In the genomic region with DNA sequence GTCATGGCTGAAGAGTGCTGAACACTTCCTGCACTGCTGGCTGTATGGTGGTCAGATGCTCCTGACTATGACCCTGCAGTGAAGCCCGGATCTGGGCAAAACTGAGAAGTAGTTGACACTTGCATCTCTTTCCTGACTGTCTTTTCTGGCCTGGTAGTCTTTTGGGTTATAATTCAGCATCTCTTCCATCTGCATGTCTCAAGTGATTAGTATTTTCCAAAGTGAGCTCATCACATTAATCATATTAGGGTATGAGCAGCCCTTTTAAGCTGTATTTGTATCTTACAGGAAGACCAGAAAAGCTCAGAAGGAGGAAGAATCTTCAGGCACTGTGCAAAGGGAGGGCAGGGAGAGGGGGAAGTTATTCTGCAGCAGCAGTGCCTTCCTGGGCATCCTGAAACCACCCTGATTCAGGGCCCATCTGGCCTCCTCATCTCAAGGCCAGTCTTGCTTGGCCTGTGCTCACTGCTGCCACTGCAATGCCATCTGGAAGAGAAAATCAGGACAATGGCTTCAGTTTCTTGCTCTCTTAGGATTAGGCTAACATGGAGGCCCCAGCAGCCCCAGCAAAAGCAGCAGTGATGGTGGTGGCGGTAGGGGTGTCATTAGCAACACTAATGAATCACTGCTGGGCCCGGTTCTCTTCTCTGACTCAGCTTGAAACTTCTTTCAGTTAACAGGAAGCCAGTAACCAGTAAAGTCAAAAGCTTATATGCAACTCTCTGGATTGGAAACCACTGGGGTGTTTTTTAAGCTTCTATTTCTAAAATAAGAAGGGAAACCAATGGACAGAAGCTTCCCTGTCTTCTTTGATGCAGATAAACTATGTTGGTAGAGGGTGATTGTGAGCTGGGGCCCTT, we compare ENCODE assay signal across 8 cellular contexts.
DNase-seq lines count a peak whose midpoint lies in the region; ATAC-seq and TF ChIP-seq lines count a peak whose summit lies in the region.

No MANE protein-coding gene starts in this region.

- POLR2A ChIA-PET in IMR-90 (lab: Charles Lee; ENCODE audit: unreplicated experiment) = interaction anchor here (0.6 to 0.9 kb wide), 2 partner anchors 9 to 69 kb away, joined by 3 to 4 read pairs; no protein-coding TSS in a partner anchor

- H3K36me3 Mint-ChIP-seq in mesothelial cell of epicardium = peaks cover 8% of the 10 kb centered on the region

- no peaks in the 10 kb centered on the region for H3K79me1 ChIP-seq in IMR-90 (ENCODE audit: low read depth in 1 of 2, low read length in 2 of 2)

- peak overlapping the region; percentile 57; the same call in 2 of the 3 replicates for H2BK15ac ChIP-seq in IMR-90 (ENCODE audit: low read depth, low read length)

- WGBS in IMR-90 (ENCODE audit: extremely low coverage in 2 of 2, insufficient read length in 1 of 2), 2 experiments = no CpG with 5 or more reads among the region's 3 CpGs

- peak overlapping the region; percentile 98 for H2BK5ac ChIP-seq in IMR-90 (ENCODE audit: low read depth, low read length, poor library complexity, severe bottlenecking)

- H2AFZ ChIP-seq in IMR-90 (replicated peaks; ENCODE audit: low read length, poor library complexity) = peak overlapping the region; percentile 88

- TF ChIP-seq CTCF in IMR-90 (conservative IDR thresholded peaks at IDR 0.05; ENCODE audit: low read depth, low read length) (no peak; the same call in 1 of the 2 replicates), mesothelial cell of epicardium (IDR thresholded peaks at IDR 0.05; ENCODE audit: unreplicated experiment) (no peak)

- H3K18ac ChIP-seq in IMR-90 (ENCODE audit: low read depth, low read length) = peak overlapping the region; percentile 89

- dilution Hi-C loops in IMR-90 (cut with HindIII; ENCODE audit: low sequenced_read_pairs, unreplicated experiment) = no loop called here

- peaks cover 12% of the 10 kb centered on the region for H3K9me3 Mint-ChIP-seq in mesothelial cell of epicardium

- DNase-seq in GDM1 (lab: John Stamatoyannopoulos, UW) (peak; percentile 47), IMR-90 (peak; percentile 90), dedifferentiated amniotic fluid mesenchymal stem cell (ENCODE audit: extremely low spot score) (peak; percentile 37), mesothelial cell of epicardium (ENCODE audit: low spot score in 2 of 2, unreplicated experiment in 2 of 2) (no peak), NCI-H146 (lab: John Stamatoyannopoulos, UW) (no peak)
- peak; percentile 34 for DNase-seq in activated CD4-positive, alpha-beta T cell treated with anti-CD3 and anti-CD28 coated beads for 1 hour
- DNase-seq in stimulated activated CD8-positive, alpha-beta memory T cell treated with anti-CD3 and anti-CD28 coated beads, Interleukin-7, amount 100 ng/mL, for 24 hours (ENCODE audit: low read depth) = peak; percentile 53

- peak overlapping the region; percentile 98 for H2BK120ac ChIP-seq in IMR-90 (ENCODE audit: low read depth, low read length)

- in situ Hi-C loops in IMR-90 (cut with MboI; ENCODE audit: low sequenced_read_pairs) = loop anchor here (25.0 kb wide), 1 partner anchor 914 kb away; no protein-coding TSS in a partner anchor

- H4K5ac ChIP-seq in IMR-90 (ENCODE audit: low read depth, low read length) = peak overlapping the region; percentile 82

- H3K27me3 Mint-ChIP-seq in mesothelial cell of epicardium (ENCODE audit: low read depth) = no peaks in the 10 kb centered on the region

- peak overlapping the region; percentile 94 for H2AK5ac ChIP-seq in IMR-90 (ENCODE audit: low read depth, low read length)

- TF ChIP-seq RAD21 in IMR-90 (IDR thresholded peaks at IDR 0.05; ENCODE audit: low read length) = no peak

- no peaks in the 10 kb centered on the region for H4K20me1 ChIP-seq in IMR-90 (ENCODE audit: insufficient read depth, low read length)

- peak overlapping the region; percentile 78 to 98 for H4K8ac ChIP-seq in IMR-90 (ENCODE audit: low read depth in 2 of 2, low read length in 2 of 2)

- H3K56ac ChIP-seq in IMR-90 (ENCODE audit: extremely low read depth, insufficient read depth, low read length) = peak overlapping the region; percentile 79

- no peak for TF ChIP-seq POLR2A in IMR-90 (IDR thresholded peaks at IDR 0.05; ENCODE audit: low read depth, low read length)

- H3K23ac ChIP-seq in IMR-90 (ENCODE audit: low read depth, low read length) = peak overlapping the region; percentile 98

- CTCF ChIA-PET in IMR-90 (lab: Yijun Ruan, JAX) = interaction anchor here (1.3 to 1.6 kb wide), 2 partner anchors 41 to 146 kb away, joined by 3 to 8 read pairs; no protein-coding TSS in a partner anchor

- no peaks in the 10 kb centered on the region for H3K9me3 ChIP-seq in IMR-90 (ENCODE audit: control insufficient read depth, insufficient read depth, low read length)

- peak overlapping the region; percentile 96 for H2BK20ac ChIP-seq in IMR-90 (ENCODE audit: low read depth, low read length)

- H3K4ac ChIP-seq in IMR-90 (ENCODE audit: low read depth, low read length) = peak overlapping the region; percentile 98

- peaks cover 48% of the 10 kb centered on the region for H3K4me1 Mint-ChIP-seq in mesothelial cell of epicardium

- peaks cover 22% of the 10 kb centered on the region for H3K4me1 ChIP-seq in IMR-90 (ENCODE audit: control insufficient read depth, insufficient read depth, low read length)

- H3K9ac ChIP-seq in IMR-90 (ENCODE audit: low read depth, low read length) = peak overlapping the region; percentile 31; the same call in 1 of the 2 replicates

- H3K27ac Mint-ChIP-seq in mesothelial cell of epicardium = peak overlapping the region; percentile 94

- peak overlapping the region; percentile 84 for H3K27ac ChIP-seq in IMR-90 (ENCODE audit: insufficient read depth, low read length)

- intact Hi-C loops in IMR-90 (cut with micrococcal nuclease) = loop anchor here (2.0 kb wide), 1 partner anchor 63 kb away; the partner anchor contains the start of gene WDR26

- ATAC-seq in GM21576 (IDR thresholded peaks at IDR 0.05; ENCODE audit: unreplicated experiment) (peak; percentile 97), IMR-90 (ENCODE audit: low read depth) (peak; percentile 74)

- H3K27me3 ChIP-seq in IMR-90 (ENCODE audit: control insufficient read depth, insufficient read depth, low read length) = no peaks in the 10 kb centered on the region

- peaks cover 19% of the 10 kb centered on the region for H3K9me1 ChIP-seq in IMR-90 (ENCODE audit: insufficient read depth, low read length)

- peak overlapping the region; percentile 96 for H4K91ac ChIP-seq in IMR-90 (ENCODE audit: insufficient read depth, low read depth, low read length)

- H3K4me3 ChIP-seq in IMR-90 (ENCODE audit: insufficient read depth, low read depth, low read length) = no peak overlapping the region; the same call in 1 of the 2 replicates

- H2AK9ac ChIP-seq in IMR-90 (replicated peaks; ENCODE audit: low read depth, low read length, poor library complexity) = peak overlapping the region; percentile 87

- H3K4me2 ChIP-seq in IMR-90 (ENCODE audit: low read depth, low read length) = peak overlapping the region; percentile 73

- no peaks in the 10 kb centered on the region for H3K36me3 ChIP-seq in IMR-90 (ENCODE audit: control insufficient read depth, insufficient read depth, low read length)

- BruUV-seq in IMR-90 (replicated peaks; lab: Mats Ljungman, UMichigan) = no TSS peak

- peak overlapping the region; percentile 94 for H3K14ac ChIP-seq in IMR-90 (replicated peaks; ENCODE audit: low read depth, low read length)

- H3K4me3 Mint-ChIP-seq in mesothelial cell of epicardium = no peak overlapping the region

TF ChIP-seq in IMR-90, 13 proteins besides CTCF, POLR2A, EP300 and RAD21:
- TF ChIP-seq FOS (IDR thresholded peaks at IDR 0.05; ENCODE audit: low read depth, low read length) = peak; percentile 61; the same call in 1 of the 2 replicates
- 0 out of 2 replicates have a peak, but pooled peaks have one; percentile 9 for TF ChIP-seq MAFK (IDR thresholded peaks at IDR 0.05; ENCODE audit: low read depth, low read length)
- no peak for TF ChIP-seq ELK1 (IDR thresholded peaks at IDR 0.05; ENCODE audit: borderline replicate concordance, low read depth, low read length)

Comparison
In these comparisons a context has a peak if more than half of its experiments do, and no peak if none do; other contexts are left out.
1. DNase-seq: peak in GDM1 (single experiment), IMR-90 (single experiment), activated CD4-positive, alpha-beta T cell treated with anti-CD3 and anti-CD28 coated beads for 1 hour (single experiment), dedifferentiated amniotic fluid mesenchymal stem cell (single experiment) and stimulated activated CD8-positive, alpha-beta memory T cell treated with anti-CD3 and anti-CD28 coated beads, Interleukin-7, amount 100 ng/mL, for 24 hours (single experiment); none in mesothelial cell of epicardium (0 of 2) and NCI-H146 (single experiment).